In the genomic region with DNA sequence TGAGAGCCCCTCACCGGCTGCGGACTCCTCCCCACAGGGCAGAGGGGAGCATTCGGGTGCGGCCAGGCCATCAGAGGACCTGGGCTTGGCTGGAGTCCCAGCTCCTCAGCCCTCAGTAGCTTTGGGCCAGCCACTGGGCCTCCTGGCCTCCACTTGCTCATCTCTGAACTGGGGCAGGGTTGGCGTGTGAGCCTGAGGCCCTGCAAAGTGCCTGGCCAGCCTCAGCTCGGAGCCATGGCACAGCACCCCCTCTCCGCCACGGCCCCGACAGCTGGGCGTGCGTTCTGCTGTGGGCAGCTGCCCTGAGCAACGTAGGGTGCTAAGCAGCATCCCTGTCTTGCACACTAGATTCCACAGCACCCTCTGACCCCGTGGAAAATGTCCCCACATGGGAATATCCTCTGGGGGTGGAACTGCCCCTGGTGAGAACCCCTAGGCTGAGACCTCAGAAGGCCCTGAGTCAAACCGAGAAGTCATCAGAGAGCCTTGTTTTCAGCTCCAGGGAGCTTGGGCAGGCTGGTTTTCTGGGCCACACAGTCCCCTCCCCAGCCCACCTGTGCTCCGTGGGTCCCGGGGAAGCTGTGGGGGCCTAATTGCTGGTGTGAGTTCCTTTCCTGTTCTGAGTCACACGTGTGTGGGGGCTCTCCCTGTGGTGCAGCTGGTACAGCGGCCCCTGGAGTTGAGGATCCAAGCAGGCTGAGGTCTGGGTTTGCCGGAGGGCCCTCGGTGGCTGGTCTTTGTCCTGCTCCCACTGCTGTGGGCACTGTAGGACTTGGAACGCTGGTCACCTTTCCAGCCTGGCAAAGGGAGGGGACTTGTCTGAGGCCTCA, we compare ENCODE assay signal across 9 cellular contexts. TPM values are rescaled to one million over a fixed set of nuclear protein-coding genes. Genes with fewer than 3 reads are reported as not detected.
DNase-seq lines count a peak whose midpoint lies in the region; ATAC-seq lines count a peak whose summit lies in the region.
"Had no signal": no experiment of that assay in that cellular context is flagged by ENCODE, and none has a peak within 500 bp of the region (broad histone marks: within the 10 kb centered on the region; RNA-seq: fewer than 3 reads in every experiment).

No MANE protein-coding gene starts in this region.

- ATAC-seq in GM19043 (IDR thresholded peaks at IDR 0.05; ENCODE audit: low read depth, unreplicated experiment) (peak; percentile 65), HG03025 (IDR thresholded peaks at IDR 0.05; ENCODE audit: low FRiP score, unreplicated experiment) (peak; percentile 51), T-helper 17 cell (no peak)

- H3K4me1 Mint-ChIP-seq in T-helper 17 cell, result peaks cover 13% of the 10 kb centered on the region

- no peak overlapping the region for H3K27ac Mint-ChIP-seq in T-helper 17 cell

- H3K27me3 Mint-ChIP-seq in T-helper 17 cell, result peaks cover 12% of the 10 kb centered on the region

- H3K36me3 Mint-ChIP-seq in T-helper 17 cell (ENCODE audit: low read depth), result peaks cover 8% of the 10 kb centered on the region

- DNase-seq in GF-D8 (lab: John Stamatoyannopoulos, UW) (peak; percentile 65), T-helper 17 cell (no peak), NCI-H2227 treated with DMSO at 0.1 percent for 48 hours (lab: John Stamatoyannopoulos, UW) (no peak), anterior cingulate cortex (lab: John Stamatoyannopoulos, UW) (no peak), DMS114 treated with DMSO at 0.1 percent for 48 hours (lab: John Stamatoyannopoulos, UW; ENCODE audit: unreplicated experiment) (no peak), DMS153 treated with DMSO at 0.1 percent for 48 hours (lab: John Stamatoyannopoulos, UW; ENCODE audit: unreplicated experiment) (no peak)
- DNase-seq: SHP77 had no signal

- H3K9me3 ChIP-seq in T-helper 17 cell (ENCODE audit: control insufficient read depth, low read length, poor library complexity, severe bottlenecking), result no peaks in the 10 kb centered on the region

- H3K4me3 Mint-ChIP-seq in T-helper 17 cell, result peak overlapping the region; percentile 15

RNA-seq across cellular contexts. Expression of a gene that starts 24.5 kb away (rescaled TPM):
- total RNA-seq in T-helper 17 cell, result under 1 TPM in 1 of 2 donors, not detected in 1; 0.31 TPM

RNA-seq across cellular contexts. Expression of a gene that starts 26.9 kb away (rescaled TPM):
- 10 to 100 TPM; 24.8 to 25.9 TPM for total RNA-seq in T-helper 17 cell

RNA-seq across cellular contexts. Expression of a gene that starts 52.0 kb away (rescaled TPM):
- total RNA-seq in T-helper 17 cell, result 10 to 100 TPM; 30.3 to 34.9 TPM
